In genomic region chr1:62687421-62687902, GRCh38 we compare ENCODE assay signal across 1 cellular context.
A peak's percentile ranks its signal among the peaks of the same experiment; 100 is the strongest.
TF ChIP-seq lines count a peak whose summit lies in the region.

No MANE protein-coding gene starts in this region.

TF ChIP-seq in HepG2, 621 proteins besides CTCF, POLR2A, EP300 and RAD21 (continued from another document and continues in another):
- TF ChIP-seq TBL1XR1 (IDR thresholded peaks at IDR 0.05; ENCODE audit: borderline replicate concordance, low read length, partially characterized antibody) (no peak), ZBTB10 (CRISPR knock-in tag; IDR thresholded peaks at IDR 0.05; ENCODE audit: borderline replicate concordance) (no peak), ZNF691 (CRISPR knock-in tag; IDR thresholded peaks at IDR 0.05; ENCODE audit: borderline replicate concordance, low read depth) (no peak), ZNF484 (CRISPR knock-in tag; IDR thresholded peaks at IDR 0.05; ENCODE audit: borderline replicate concordance, low read depth) (no peak), SP5 (CRISPR knock-in tag; IDR thresholded peaks at IDR 0.05; ENCODE audit: borderline replicate concordance, low read depth) (no peak), FOXC1 (CRISPR knock-in tag; IDR thresholded peaks at IDR 0.05; ENCODE audit: borderline replicate concordance) (no peak; the same call in 1 of the 2 replicates), ISL2 (CRISPR knock-in tag; IDR thresholded peaks at IDR 0.05) (peak; percentile 50; the same call in 1 of the 2 replicates), ZBTB7B (CRISPR knock-in tag; IDR thresholded peaks at IDR 0.05) (peak; percentile 51; the same call in 1 of the 2 replicates), ZNF781 (CRISPR knock-in tag; IDR thresholded peaks at IDR 0.05; ENCODE audit: borderline replicate concordance, not compliant biosample characterization) (no peak), SOX13 (IDR thresholded peaks at IDR 0.05) (no peak), SOX13 (CRISPR knock-in tag; conservative IDR thresholded peaks at IDR 0.05 in 1 of 2, IDR thresholded peaks at IDR 0.05 in 1 of 2) (peak in 1 of 2 experiments; percentile 32; a peak in 1 of 4 replicates), KLF11 (CRISPR knock-in tag; IDR thresholded peaks at IDR 0.05) (no peak), ZBTB39 (CRISPR knock-in tag; IDR thresholded peaks at IDR 0.05) (no peak; the same call in 1 of the 2 replicates), SMARCC2 (IDR thresholded peaks at IDR 0.05) (no peak), NPAS2 (CRISPR knock-in tag; IDR thresholded peaks at IDR 0.05; ENCODE audit: borderline replicate concordance) (no peak), ZNF646 (CRISPR knock-in tag; IDR thresholded peaks at IDR 0.05) (no peak; the same call in 1 of the 2 replicates), ZNF274 (CRISPR knock-in tag; IDR thresholded peaks at IDR 0.05) (no peak), HMGXB4 (CRISPR knock-in tag; IDR thresholded peaks at IDR 0.05; ENCODE audit: borderline replicate concordance in 1 of 2, low read depth in 1 of 2) (peak in 1 of 2 experiments; percentile 12; a peak in 1 of 4 replicates), RBFOX2 (IDR thresholded peaks at IDR 0.05; ENCODE audit: low read depth, low read length) (no peak), YY1 (IDR thresholded peaks at IDR 0.05; ENCODE audit: insufficient read depth, insufficient replicate concordance, low read depth, low read length) (no peak), BATF2 (CRISPR knock-in tag; IDR thresholded peaks at IDR 0.05) (0 out of 2 replicates have a peak, but pooled peaks have one; percentile 18), ZNF746 (CRISPR knock-in tag; IDR thresholded peaks at IDR 0.05) (peak; percentile 51; the same call in 1 of the 2 replicates), IRF9 (CRISPR knock-in tag; IDR thresholded peaks at IDR 0.05; ENCODE audit: borderline replicate concordance) (no peak; the same call in 1 of the 2 replicates), RBAK (CRISPR knock-in tag; IDR thresholded peaks at IDR 0.05) (no peak), ZNF142 (CRISPR knock-in tag; IDR thresholded peaks at IDR 0.05) (no peak), ZNF839 (CRISPR knock-in tag; IDR thresholded peaks at IDR 0.05; ENCODE audit: borderline replicate concordance) (no peak), GZF1 (CRISPR knock-in tag; IDR thresholded peaks at IDR 0.05) (peak; percentile 92)
